2 cellular contexts compared by ENCODE assay signal in the genomic region with DNA sequence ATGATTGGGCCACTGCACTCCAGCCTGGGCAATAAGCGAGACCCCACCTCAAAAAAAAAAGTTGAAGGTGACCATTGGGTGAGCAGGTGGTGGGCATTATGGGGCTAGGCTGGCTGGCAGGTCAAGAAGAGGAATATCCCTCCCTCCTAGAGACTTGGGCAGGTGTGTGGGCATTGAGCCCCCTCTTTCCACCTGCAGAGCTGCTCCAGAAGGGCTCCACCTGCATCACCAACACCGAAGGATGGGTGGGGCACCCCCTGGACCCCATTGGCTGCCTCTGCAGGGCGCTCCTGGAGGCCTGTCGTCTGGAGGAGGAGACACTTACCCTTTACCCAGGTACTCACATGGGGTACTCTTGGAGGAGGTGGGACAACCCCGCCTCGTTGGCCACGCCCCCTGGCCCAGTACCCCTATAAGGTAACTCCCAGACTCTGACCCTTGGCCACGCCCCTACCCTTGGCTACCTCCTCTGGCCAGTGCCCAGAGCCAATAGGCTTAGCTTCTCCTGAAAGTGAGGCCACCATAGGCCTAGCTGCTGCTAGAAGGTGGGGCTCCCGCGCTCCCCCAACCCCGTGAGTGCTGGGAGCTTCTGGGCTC.
TF ChIP-seq lines count a peak whose summit lies in the region.

No MANE protein-coding gene starts in this region.

TF ChIP-seq in GM23338, 12 proteins besides CTCF, POLR2A, EP300 and RAD21:
- no peak for TF ChIP-seq ZNF331 (CRISPR knock-in tag; IDR thresholded peaks at IDR 0.05; ENCODE audit: low read depth)
- TF ChIP-seq EZH2phosphoT487 (IDR thresholded peaks at IDR 0.05; ENCODE audit: unreplicated experiment), result no peak
- TF ChIP-seq, protein P1, sequence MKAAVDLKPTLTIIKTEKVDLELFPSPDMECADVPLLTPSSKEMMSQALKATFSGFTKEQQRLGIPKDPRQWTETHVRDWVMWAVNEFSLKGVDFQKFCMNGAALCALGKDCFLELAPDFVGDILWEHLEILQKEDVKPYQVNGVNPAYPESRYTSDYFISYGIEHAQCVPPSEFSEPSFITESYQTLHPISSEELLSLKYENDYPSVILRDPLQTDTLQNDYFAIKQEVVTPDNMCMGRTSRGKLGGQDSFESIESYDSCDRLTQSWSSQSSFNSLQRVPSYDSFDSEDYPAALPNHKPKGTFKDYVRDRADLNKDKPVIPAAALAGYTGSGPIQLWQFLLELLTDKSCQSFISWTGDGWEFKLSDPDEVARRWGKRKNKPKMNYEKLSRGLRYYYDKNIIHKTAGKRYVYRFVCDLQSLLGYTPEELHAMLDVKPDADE (IDR thresholded peaks at IDR 0.05), result no peak
- TF ChIP-seq, protein P2, sequence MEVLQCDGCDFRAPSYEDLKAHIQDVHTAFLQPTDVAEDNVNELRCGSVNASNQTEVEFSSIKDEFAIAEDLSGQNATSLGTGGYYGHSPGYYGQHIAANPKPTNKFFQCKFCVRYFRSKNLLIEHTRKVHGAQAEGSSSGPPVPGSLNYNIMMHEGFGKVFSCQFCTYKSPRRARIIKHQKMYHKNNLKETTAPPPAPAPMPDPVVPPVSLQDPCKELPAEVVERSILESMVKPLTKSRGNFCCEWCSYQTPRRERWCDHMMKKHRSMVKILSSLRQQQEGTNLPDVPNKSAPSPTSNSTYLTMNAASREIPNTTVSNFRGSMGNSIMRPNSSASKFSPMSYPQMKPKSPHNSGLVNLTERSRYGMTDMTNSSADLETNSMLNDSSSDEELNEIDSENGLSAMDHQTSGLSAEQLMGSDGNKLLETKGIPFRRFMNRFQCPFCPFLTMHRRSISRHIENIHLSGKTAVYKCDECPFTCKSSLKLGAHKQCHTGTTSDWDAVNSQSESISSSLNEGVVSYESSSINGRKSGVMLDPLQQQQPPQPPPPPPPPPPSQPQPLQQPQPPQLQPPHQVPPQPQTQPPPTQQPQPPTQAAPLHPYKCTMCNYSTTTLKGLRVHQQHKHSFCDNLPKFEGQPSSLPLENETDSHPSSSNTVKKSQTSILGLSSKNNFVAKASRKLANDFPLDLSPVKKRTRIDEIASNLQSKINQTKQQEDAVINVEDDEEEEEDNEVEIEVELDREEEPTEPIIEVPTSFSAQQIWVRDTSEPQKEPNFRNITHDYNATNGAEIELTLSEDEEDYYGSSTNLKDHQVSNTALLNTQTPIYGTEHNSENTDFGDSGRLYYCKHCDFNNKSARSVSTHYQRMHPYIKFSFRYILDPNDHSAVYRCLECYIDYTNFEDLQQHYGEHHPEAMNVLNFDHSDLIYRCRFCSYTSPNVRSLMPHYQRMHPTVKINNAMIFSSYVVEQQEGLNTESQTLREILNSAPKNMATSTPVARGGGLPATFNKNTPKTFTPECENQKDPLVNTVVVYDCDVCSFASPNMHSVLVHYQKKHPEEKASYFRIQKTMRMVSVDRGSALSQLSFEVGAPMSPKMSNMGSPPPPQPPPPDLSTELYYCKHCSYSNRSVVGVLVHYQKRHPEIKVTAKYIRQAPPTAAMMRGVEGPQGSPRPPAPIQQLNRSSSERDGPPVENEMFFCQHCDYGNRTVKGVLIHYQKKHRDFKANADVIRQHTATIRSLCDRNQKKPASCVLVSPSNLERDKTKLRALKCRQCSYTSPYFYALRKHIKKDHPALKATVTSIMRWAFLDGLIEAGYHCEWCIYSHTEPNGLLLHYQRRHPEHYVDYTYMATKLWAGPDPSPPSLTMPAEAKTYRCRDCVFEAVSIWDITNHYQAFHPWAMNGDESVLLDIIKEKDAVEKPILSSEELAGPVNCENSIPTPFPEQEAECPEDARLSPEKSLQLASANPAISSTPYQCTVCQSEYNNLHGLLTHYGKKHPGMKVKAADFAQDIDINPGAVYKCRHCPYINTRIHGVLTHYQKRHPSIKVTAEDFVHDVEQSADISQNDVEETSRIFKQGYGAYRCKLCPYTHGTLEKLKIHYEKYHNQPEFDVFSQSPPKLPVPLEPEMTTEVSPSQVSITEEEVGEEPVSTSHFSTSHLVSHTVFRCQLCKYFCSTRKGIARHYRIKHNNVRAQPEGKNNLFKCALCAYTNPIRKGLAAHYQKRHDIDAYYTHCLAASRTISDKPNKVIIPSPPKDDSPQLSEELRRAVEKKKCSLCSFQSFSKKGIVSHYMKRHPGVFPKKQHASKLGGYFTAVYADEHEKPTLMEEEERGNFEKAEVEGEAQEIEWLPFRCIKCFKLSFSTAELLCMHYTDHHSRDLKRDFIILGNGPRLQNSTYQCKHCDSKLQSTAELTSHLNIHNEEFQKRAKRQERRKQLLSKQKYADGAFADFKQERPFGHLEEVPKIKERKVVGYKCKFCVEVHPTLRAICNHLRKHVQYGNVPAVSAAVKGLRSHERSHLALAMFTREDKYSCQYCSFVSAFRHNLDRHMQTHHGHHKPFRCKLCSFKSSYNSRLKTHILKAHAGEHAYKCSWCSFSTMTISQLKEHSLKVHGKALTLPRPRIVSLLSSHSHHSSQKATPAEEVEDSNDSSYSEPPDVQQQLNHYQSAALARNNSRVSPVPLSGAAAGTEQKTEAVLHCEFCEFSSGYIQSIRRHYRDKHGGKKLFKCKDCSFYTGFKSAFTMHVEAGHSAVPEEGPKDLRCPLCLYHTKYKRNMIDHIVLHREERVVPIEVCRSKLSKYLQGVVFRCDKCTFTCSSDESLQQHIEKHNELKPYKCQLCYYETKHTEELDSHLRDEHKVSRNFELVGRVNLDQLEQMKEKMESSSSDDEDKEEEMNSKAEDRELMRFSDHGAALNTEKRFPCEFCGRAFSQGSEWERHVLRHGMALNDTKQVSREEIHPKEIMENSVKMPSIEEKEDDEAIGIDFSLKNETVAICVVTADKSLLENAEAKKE (CRISPR knock-in tag; IDR thresholded peaks at IDR 0.05), result no peak
- TF ChIP-seq POLR2AphosphoS5 (IDR thresholded peaks at IDR 0.05; ENCODE audit: low read depth), result no peak
- no peak for TF ChIP-seq CREB1 (CRISPR knock-in tag; IDR thresholded peaks at IDR 0.05; ENCODE audit: low read depth)
- TF ChIP-seq JUNB (IDR thresholded peaks at IDR 0.05; ENCODE audit: unreplicated experiment), result no peak

TF ChIP-seq in H1, 55 proteins besides CTCF, POLR2A, EP300 and RAD21:
- no peak for TF ChIP-seq RFX5 (IDR thresholded peaks at IDR 0.05; ENCODE audit: borderline replicate concordance, low read depth, low read length)
- TF ChIP-seq BCL11A (IDR thresholded peaks at IDR 0.05; ENCODE audit: low read depth in 2 of 2, low read length in 2 of 2), result no peak
- TF ChIP-seq CTBP2 (IDR thresholded peaks at IDR 0.05; ENCODE audit: borderline replicate concordance, insufficient read depth, insufficient read length, low read length), result no peak
- TF ChIP-seq SRF (IDR thresholded peaks at IDR 0.05; ENCODE audit: low read depth, low read length), result 0 out of 2 replicates have a peak, but pooled peaks have one; percentile 53
- no peak for TF ChIP-seq RNF2 (IDR thresholded peaks at IDR 0.05; ENCODE audit: borderline replicate concordance, low read depth, low read length, missing control alignments, poor library complexity, severe bottlenecking)
- no peak for TF ChIP-seq CBX8 (IDR thresholded peaks at IDR 0.05; ENCODE audit: borderline replicate concordance, low read depth, low read length)
- TF ChIP-seq, protein P3, sequence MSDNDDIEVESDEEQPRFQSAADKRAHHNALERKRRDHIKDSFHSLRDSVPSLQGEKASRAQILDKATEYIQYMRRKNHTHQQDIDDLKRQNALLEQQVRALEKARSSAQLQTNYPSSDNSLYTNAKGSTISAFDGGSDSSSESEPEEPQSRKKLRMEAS (IDR thresholded peaks at IDR 0.05), result no peak
- TF ChIP-seq CHD1 (IDR thresholded peaks at IDR 0.05; ENCODE audit: low read depth, low read length), result no peak
- no peak for TF ChIP-seq POLR2AphosphoS5 (IDR thresholded peaks at IDR 0.05; ENCODE audit: low read depth, low read length)
- peak; percentile 79; the same call in 1 of the 2 replicates for TF ChIP-seq SP1 (IDR thresholded peaks at IDR 0.05; ENCODE audit: low read depth, low read length)
- TF ChIP-seq, protein P4, sequence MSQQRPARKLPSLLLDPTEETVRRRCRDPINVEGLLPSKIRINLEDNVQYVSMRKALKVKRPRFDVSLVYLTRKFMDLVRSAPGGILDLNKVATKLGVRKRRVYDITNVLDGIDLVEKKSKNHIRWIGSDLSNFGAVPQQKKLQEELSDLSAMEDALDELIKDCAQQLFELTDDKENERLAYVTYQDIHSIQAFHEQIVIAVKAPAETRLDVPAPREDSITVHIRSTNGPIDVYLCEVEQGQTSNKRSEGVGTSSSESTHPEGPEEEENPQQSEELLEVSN (IDR thresholded peaks at IDR 0.05), result no peak
- TF ChIP-seq HDAC2 (IDR thresholded peaks at IDR 0.05; ENCODE audit: borderline replicate concordance in 1 of 2, low read depth in 2 of 2, low read length in 2 of 2), result no peak
- TF ChIP-seq NANOG (IDR thresholded peaks at IDR 0.05; ENCODE audit: insufficient read depth, low read depth, low read length, poor library complexity, severe bottlenecking), result no peak
